ENCODE assay signal across 8 cellular contexts in the genomic region with DNA sequence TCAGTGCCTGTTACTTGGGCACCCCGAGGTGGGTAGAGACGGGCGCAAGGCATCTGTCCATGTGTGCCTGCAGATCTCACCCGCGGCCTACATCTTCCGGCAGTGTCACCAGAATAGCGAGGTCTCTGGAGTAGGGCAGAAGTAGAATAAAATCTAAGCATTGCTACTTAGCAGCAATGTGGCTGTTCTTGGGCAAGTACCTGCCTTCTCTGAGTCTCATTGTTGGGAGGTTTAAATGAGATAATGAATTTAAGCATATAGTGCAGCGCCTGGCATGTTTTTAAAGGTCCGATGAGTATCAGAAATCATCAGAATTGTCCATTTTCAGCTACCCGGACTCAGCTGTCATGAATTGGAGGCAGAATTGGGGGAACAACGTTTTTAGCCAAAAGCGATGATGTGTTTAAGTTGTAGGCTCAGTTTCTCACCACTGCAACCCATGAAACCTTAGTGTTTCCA. TPM values are rescaled to one million over a fixed set of nuclear protein-coding genes. Genes with fewer than 3 reads are reported as not detected.
A peak's percentile ranks its signal among the peaks of the same experiment; 100 is the strongest.
DNase-seq lines count a peak whose midpoint lies in the region; ATAC-seq and TF ChIP-seq lines count a peak whose summit lies in the region.

No MANE protein-coding gene starts in this region.

- H3K27ac ChIP-seq in dorsolateral prefrontal cortex: peak overlapping the region in 57 of 59 donors; percentile 3 to 93 (median 86)

- intact Hi-C loops in dorsolateral prefrontal cortex (cut with DNase I): no loop called here

- ATAC-seq in GM18867 (IDR thresholded peaks at IDR 0.05; ENCODE audit: unreplicated experiment) (no peak), GM21447 (IDR thresholded peaks at IDR 0.05; ENCODE audit: unreplicated experiment) (no peak)

- peak overlapping the region; percentile 22 for H3K27ac Mint-ChIP-seq in nephron progenitor cell

- H3K36me3 ChIP-seq in MG63: no peaks in the 10 kb centered on the region

- H3K4me1 Mint-ChIP-seq in nephron progenitor cell: peaks cover 14% of the 10 kb centered on the region

- H3K36me3 Mint-ChIP-seq in nephron progenitor cell (ENCODE audit: low read depth): peaks cover 11% of the 10 kb centered on the region

- H3K4me3 ChIP-seq in GM12875 (ENCODE audit: low read depth, low read length) (peak overlapping the region; percentile 63), MG63 (peak overlapping the region; percentile 73), dorsolateral prefrontal cortex (peak overlapping the region; percentile 52 to 99 (median 85))

- peaks cover 3% of the 10 kb centered on the region for H3K27me3 Mint-ChIP-seq in nephron progenitor cell (ENCODE audit: low read depth, poor library complexity)

- H3K9me3 Mint-ChIP-seq in nephron progenitor cell: peaks cover 34% of the 10 kb centered on the region

- H3K9me3 ChIP-seq in MG63: no peaks in the 10 kb centered on the region

- no peaks in the 10 kb centered on the region for H3K27me3 ChIP-seq in MG63
- H3K27me3 ChIP-seq in dorsolateral prefrontal cortex: no peaks in the 10 kb centered on the region

- TF ChIP-seq CTCF in GM12875 (IDR thresholded peaks at IDR 0.05; ENCODE audit: borderline replicate concordance, insufficient read depth, low read depth, low read length): no peak
- no peak for TF ChIP-seq CTCF in dorsolateral prefrontal cortex (IDR thresholded peaks at IDR 0.05 in 54 of 56, conservative IDR thresholded peaks at IDR 0.05 in 2 of 56; ENCODE audit: low read depth in 1 of 56, partially characterized antibody in 56 of 56)
- no peak for TF ChIP-seq CTCF in nephron progenitor cell (IDR thresholded peaks at IDR 0.05)

- H3K4me3 Mint-ChIP-seq in nephron progenitor cell: peak overlapping the region; percentile 93

- DNase-seq in MG63 (no peak), dorsolateral prefrontal cortex (peak in 1 of 10 donors; percentile 54), nephron progenitor cell (no peak), GM03348 (ENCODE audit: low spot score) (no peak), A172 (ENCODE audit: low spot score) (no peak)

RNA-seq across cellular contexts. Expression of gene ABCC10, which starts 0.8 kb away (rescaled TPM):
- 2.1 and 3.5 TPM in 2 replicates for total RNA-seq in MG63 (2014; rRNA removed; shearing (Covaris generic); ENCODE audit: low replicate concordance)
- total RNA-seq in dorsolateral prefrontal cortex: 10 to 100 TPM; 16.3 to 62.8 (median 35.7) TPM
- 11.1 and 13.9 TPM in 2 replicates for total RNA-seq in A172 (2014; rRNA removed; shearing (Covaris generic))

RNA-seq across cellular contexts. Expression of gene DLK2, which starts 27.2 kb away (rescaled TPM):
- 1.5 TPM in 1 of 2 replicates, not detected in the other for total RNA-seq in MG63 (2014; rRNA removed; shearing (Covaris generic); ENCODE audit: low replicate concordance)
- 10 to 100 TPM in 8 of 120 experiments, 1 to 10 TPM in 112; 1.9 to 12.6 (median 6.0) TPM for total RNA-seq in dorsolateral prefrontal cortex
- total RNA-seq in A172 (2014; rRNA removed; shearing (Covaris generic)): 0.81 and 3.0 TPM in 2 replicates

RNA-seq across cellular contexts. Expression of gene TJAP1, which starts 49.2 kb away (rescaled TPM):
- total RNA-seq in MG63 (2014; rRNA removed; shearing (Covaris generic); ENCODE audit: low replicate concordance): 8.1 and 19.0 TPM in 2 replicates
- total RNA-seq in dorsolateral prefrontal cortex: 100 to 1,000 TPM in 3 of 120 experiments, 10 to 100 TPM in 117; 21.7 to 124 (median 47.1) TPM
- total RNA-seq in A172 (2014; rRNA removed; shearing (Covaris generic)): 10.9 and 14.3 TPM in 2 replicates

RNA-seq across cellular contexts. Expression of gene ZNF318, which starts 58.7 kb away (rescaled TPM):
- 1.2 and 1.3 TPM in 2 replicates for total RNA-seq in MG63 (2014; rRNA removed; shearing (Covaris generic); ENCODE audit: low replicate concordance)
- total RNA-seq in dorsolateral prefrontal cortex: 10 to 100 TPM; 27.9 to 56.2 (median 41.8) TPM
- total RNA-seq in A172 (2014; rRNA removed; shearing (Covaris generic)): 7.7 and 11.0 TPM in 2 replicates
